Comparison of ENCODE assay signal across 27 cellular contexts in the genomic region with DNA sequence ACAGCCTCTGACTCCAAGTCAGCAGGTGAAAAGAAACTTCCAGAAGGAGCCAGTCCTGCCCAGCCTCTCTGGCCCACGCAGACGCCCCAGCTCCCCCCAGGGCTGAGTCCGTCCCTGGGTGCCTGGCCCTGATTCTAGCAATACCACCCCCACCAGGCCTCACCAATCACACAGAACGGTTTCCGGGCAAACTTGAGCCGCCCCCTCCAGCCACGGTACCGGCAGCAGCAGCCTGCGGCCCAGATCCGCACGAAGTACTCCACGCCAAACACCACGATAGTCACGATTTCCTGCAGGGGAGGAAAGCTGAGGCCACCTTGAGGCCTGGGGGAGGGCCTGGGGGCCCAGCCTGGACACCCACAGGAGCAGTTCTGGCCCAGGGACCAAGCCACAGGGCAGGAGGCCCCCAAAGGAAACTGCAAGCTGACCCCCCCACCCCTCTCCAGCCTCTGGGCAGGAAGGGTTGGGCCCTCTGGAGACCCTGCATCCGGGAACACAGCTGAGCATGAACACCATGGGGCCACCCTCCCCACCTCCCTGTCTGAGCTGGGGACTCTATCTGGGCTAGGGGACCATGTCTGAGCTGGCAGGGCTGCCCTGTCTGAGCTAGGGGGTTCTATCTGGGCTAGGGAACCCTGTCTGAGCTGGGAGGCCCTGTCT. TPM values are rescaled to one million over a fixed set of nuclear protein-coding genes. Genes with fewer than 3 reads are reported as not detected.
DNase-seq lines count a peak whose midpoint lies in the region; ATAC-seq, FAIRE-seq and TF ChIP-seq lines count a peak whose summit lies in the region.
"Had no signal": no experiment of that assay in that cellular context is flagged by ENCODE, and none has a peak within 500 bp of the region (broad histone marks: within the 10 kb centered on the region; RNA-seq: fewer than 3 reads in every experiment).

No MANE protein-coding gene starts in this region.

- H3K36me3 ChIP-seq in HEK293 (ENCODE audit: control insufficient read depth in 2 of 2, insufficient read depth in 1 of 2, low read length in 2 of 2) (no peaks in the 10 kb centered on the region), H1 (ENCODE audit: control insufficient read depth in 2 of 4, insufficient read depth in 4 of 4, low read length in 3 of 4) (no peaks in the 10 kb centered on the region), aorta (ENCODE audit: control insufficient read depth in 1 of 2, insufficient read depth in 2 of 2, low read length in 1 of 2) (no peaks in the 10 kb centered on the region)
- H3K36me3 ChIP-seq: HAP-1 had no signal

- TF ChIP-seq EP300 in H1 (IDR thresholded peaks at IDR 0.05; ENCODE audit: borderline replicate concordance in 1 of 2, low read depth in 2 of 2, low read length in 2 of 2) = no peak

- peaks cover 19% of the 10 kb centered on the region for H3K79me1 ChIP-seq in H1 (ENCODE audit: low read depth, low read length)

- H2BK120ac ChIP-seq in H1 (replicated peaks; ENCODE audit: low read depth, low read length) = no peak overlapping the region

- H3K23ac ChIP-seq in H1 (ENCODE audit: insufficient read length) = no peak overlapping the region

- H3K9me3 ChIP-seq in HEK293 (ENCODE audit: control insufficient read depth, insufficient read depth, low read depth, low read length) (no peaks in the 10 kb centered on the region), H1 (ENCODE audit: insufficient read depth in 2 of 2, low read depth in 1 of 2, low read length in 1 of 2) (no peaks in the 10 kb centered on the region; a peak in 1 of 4 replicates), aorta (ENCODE audit: control insufficient read depth, low read length) (no peaks in the 10 kb centered on the region)
- H3K9me3 ChIP-seq: A549, HAP-1 had no signal

- no peak overlapping the region for H2AK5ac ChIP-seq in H1 (ENCODE audit: low read depth, low read length)

- no peak for ATAC-seq in aorta (ENCODE audit: low FRiP score)
- ATAC-seq in GM21528 (IDR thresholded peaks at IDR 0.05; ENCODE audit: low FRiP score, unreplicated experiment) = no peak
- ATAC-seq: A549, Panc1 had no signal

- no peak for FAIRE-seq in H1 (lab: Jason Lieb, UNC)
- FAIRE-seq: A549, GM12891 had no signal

- WGBS in H1 (ENCODE audit: extremely low coverage in 1 of 2, insufficient coverage in 1 of 2, insufficient read length in 1 of 2, insufficient replicate concordance in 2 of 2, low coverage in 1 of 2, low lambda C conversion rate in 2 of 2, missing lambda C conversion rate in 1 of 2), 2 experiments = 89% methylated on average over 13 of the region's 15 CpGs; no CpG with 5 or more reads in 1 of the 2 experiments
- WGBS in aorta, 2 donors = 71 to 78% methylated on average over 15 of the region's 15 CpGs

- H3K14ac ChIP-seq in H1 (ENCODE audit: insufficient read length) = no peak overlapping the region

- no peak for TF ChIP-seq POLR2A in H1 (IDR thresholded peaks at IDR 0.05; ENCODE audit: control extremely low read depth in 1 of 2, low read depth in 2 of 2, low read length in 2 of 2)

- no peak overlapping the region for H4K91ac ChIP-seq in H1 (replicated peaks; ENCODE audit: insufficient read length, low read length)

- H3K9ac ChIP-seq in H1 (replicated peaks in 1 of 4; ENCODE audit: extremely low read depth in 1 of 4, low read depth in 3 of 4, low read length in 3 of 4) = no peak overlapping the region

- no peak for DNase-seq in H1 (ENCODE audit: low read depth in 1 of 2, low spot score in 2 of 2)
- no peak for DNase-seq in aorta
- no peak for DNase-seq in NK-92 treated with Interleukin-12 subunit alpha and Interleukin-12 subunit beta, amount 100 ng/mL, for 24 hours (lab: John Stamatoyannopoulos, UW)
- DNase-seq in GM13977 (ENCODE audit: low spot score) = no peak
- DNase-seq: AML-193; CD8-positive, alpha-beta memory T cell; DMS79 treated with DMSO at 0.1 percent for 48 hours; GF-D8; NCI-H1092; NCI-H1417 treated with DMSO at 0.1 percent for 48 hours; NCI-H1694 treated with DMSO at 0.1 percent for 48 hours; NCI-H2081; NCI-H2227 treated with DMSO at 0.1 percent for 48 hours; NCI-H526 treated with DMSO at 0.1 percent for 48 hours; SHP77 treated with DMSO at 0.1 percent for 48 hours had no signal

- H3K79me2 ChIP-seq in H1 (ENCODE audit: control insufficient read depth in 1 of 2, insufficient read depth in 2 of 2, low read length in 2 of 2) = peaks cover 0 to 37% of the 10 kb centered on the region in 2 experiments; a peak in 2 of 4 replicates

- H2BK12ac ChIP-seq in H1 (ENCODE audit: low read depth, low read length) = no peak overlapping the region

- no peak overlapping the region for H2AFZ ChIP-seq in H1 (ENCODE audit: low read length)

- H3K4me1 ChIP-seq in HEK293 (ENCODE audit: control insufficient read depth, insufficient read depth, low read length) (peaks cover 10% of the 10 kb centered on the region), H1 (replicated peaks in 1 of 4; ENCODE audit: control insufficient read depth in 3 of 4, insufficient read depth in 4 of 4, low read length in 3 of 4) (peaks cover 0 to 13% (median 6%) of the 10 kb centered on the region in 4 experiments; a peak in 3 of 7 replicates), aorta (ENCODE audit: control insufficient read depth in 1 of 2, insufficient read depth in 2 of 2, low read length in 2 of 2) (no peaks in the 10 kb centered on the region)
- H3K4me1 ChIP-seq: A549, HAP-1 had no signal

- no peak overlapping the region for H2BK20ac ChIP-seq in H1 (ENCODE audit: low read length)

- no peak overlapping the region for H3K4ac ChIP-seq in H1 (replicated peaks; ENCODE audit: insufficient read length, low read depth, low read length)

- H3K4me2 ChIP-seq in H1 (ENCODE audit: insufficient read depth in 1 of 2, low read depth in 2 of 2, low read length in 2 of 2) = no peak overlapping the region
- H3K4me2 ChIP-seq: A549 had no signal

- H3K27me3 ChIP-seq in H1 (replicated peaks in 1 of 4; ENCODE audit: control insufficient read depth in 3 of 4, extremely low read depth in 1 of 4, insufficient read depth in 3 of 4, low read length in 3 of 4) (no peaks in the 10 kb centered on the region), aorta (ENCODE audit: control insufficient read depth in 1 of 2, insufficient read depth in 2 of 2, low read length in 1 of 2) (no peaks in the 10 kb centered on the region)

- intact Hi-C loops in aorta (cut with DNase I) = no loop called here

- no peak overlapping the region for H2BK15ac ChIP-seq in H1 (ENCODE audit: low read length)

- POLR2A ChIA-PET in HEK293 (lab: Yijun Ruan, JAX) = no interaction called here
- POLR2A ChIA-PET in H1 (lab: Charles Lee; ENCODE audit: partially characterized antibody) = no interaction called here

- in situ Hi-C loops in GM13977 (cut with MboI; ENCODE audit: low pct_unique_long_range_greater_than_20kb, low sequenced_read_pairs, unreplicated experiment) = no loop called here

- no peak overlapping the region for H2BK5ac ChIP-seq in H1 (ENCODE audit: low read depth, low read length)

- no peak overlapping the region for H4K5ac ChIP-seq in H1 (ENCODE audit: insufficient read length, low read depth, low read length)

- H3K27ac ChIP-seq in HEK293 (ENCODE audit: extremely low read depth, low read depth, low read length) (no peak overlapping the region), angular gyrus (ENCODE audit: low read depth, low read length) (peak overlapping the region; percentile 68), H1 (ENCODE audit: low read depth, low read length) (no peak overlapping the region; the same call in 1 of the 2 replicates), aorta (ENCODE audit: low read depth in 1 of 2, low read length in 2 of 2) (no peak overlapping the region)
- H3K27ac ChIP-seq: A549, RWPE1, SK-N-MC had no signal

- no peak overlapping the region for H3K18ac ChIP-seq in H1 (ENCODE audit: extremely low read depth, low read length)

- TF ChIP-seq CTCF in HEK293 (tag by site-specific recombination; IDR thresholded peaks at IDR 0.05) = no peak
- TF ChIP-seq CTCF in H1 (IDR thresholded peaks at IDR 0.05; ENCODE audit: control extremely low read depth in 1 of 3, insufficient read depth in 1 of 3, low read depth in 1 of 3, low read length in 3 of 3) = no peak
- no peak for TF ChIP-seq CTCF in GM13977 (IDR thresholded peaks at IDR 0.05; ENCODE audit: extremely low read depth, insufficient read depth, missing control alignments)

- no peak for TF ChIP-seq RAD21 in H1 (IDR thresholded peaks at IDR 0.05 in 1 of 2, conservative IDR thresholded peaks at IDR 0.05 in 1 of 2; ENCODE audit: low read depth in 2 of 2, low read length in 2 of 2)

- no peak overlapping the region for H3K56ac ChIP-seq in H1 (replicated peaks; ENCODE audit: insufficient read length, low read depth, low read length)

- CTCF ChIA-PET in HEK293 (lab: Yijun Ruan, JAX) = interaction anchor here (0.6 kb wide), 1 partner anchor 66 kb away, joined by 3 read pairs; no protein-coding TSS in a partner anchor
- CTCF ChIA-PET in H1 (lab: Charles Lee; ENCODE audit: partially characterized antibody) = interaction anchor here (0.8 to 1.6 kb wide), 9 partner anchors 8 to 449 kb away, joined by 3 to 7 read pairs (median 4); a partner anchor contains a TSS

- H4K8ac ChIP-seq in H1 (ENCODE audit: extremely low read depth, insufficient read depth, low read length) = peak overlapping the region; percentile 25; the same call in 1 of the 2 replicates

- H4K20me1 ChIP-seq in H1 (replicated peaks in 1 of 2; ENCODE audit: control insufficient read depth in 1 of 2, insufficient read depth in 2 of 2, low read length in 2 of 2) = peaks cover 2 to 27% of the 10 kb centered on the region in 2 experiments

- H3K23me2 ChIP-seq in H1 (ENCODE audit: low read depth, low read length) = peaks cover 13% of the 10 kb centered on the region; the same call in 1 of the 2 replicates

- no peak overlapping the region for H3K4me3 ChIP-seq in HEK293 (ENCODE audit: low read depth, low read length)
- no peak overlapping the region for H3K4me3 ChIP-seq in H1 (ENCODE audit: extremely low read depth in 1 of 4, insufficient read depth in 2 of 4, low read depth in 3 of 4, low read length in 4 of 4)
- no peak overlapping the region for H3K4me3 ChIP-seq in aorta (ENCODE audit: low read length in 2 of 2)
- H3K4me3 ChIP-seq: A549, HAP-1, SK-N-MC had no signal

RNA-seq across cellular contexts. Expression of a gene that starts 27.2 kb away (rescaled TPM):
- 82.6 and 88.6 TPM in 2 replicates for total RNA-seq in H1 (2021; fragmentation: NEBNext Ultra II Directional; extraction: Animal tissue kit (Norgen Biotek cat#: 25700))
- polyA plus RNA-seq in H1 (2011; rRNA removed) = 243 and 277 TPM in 2 replicates
- 174 TPM for polyA plus RNA-seq in H1 (2011; cell fraction: cytosol; rRNA removed)
- polyA plus RNA-seq in H1 (2011; cell fraction: nucleus; rRNA removed) = 206 TPM
- 41.9 to 107 TPM (median 94.0 TPM) in 4 replicates for polyA plus RNA-seq in H1 (2012, experiment 1 of 2)
- polyA plus RNA-seq in H1 (2012, experiment 2 of 2) = 88.7 TPM
- polyA plus RNA-seq in H1 (2013, experiment 1 of 2) = 72.4 TPM
- polyA plus RNA-seq in H1 (2013, experiment 2 of 2) = 73.2 TPM
- 40.5 and 42.0 TPM in 2 replicates for polyA minus RNA-seq in H1 (2011; rRNA and poly(A)+ RNA removed)
- polyA minus RNA-seq in H1 (2011; cell fraction: cytosol; rRNA and poly(A)+ RNA removed) = 39.6 TPM
- 33.1 TPM for polyA minus RNA-seq in H1 (2011; cell fraction: nucleus; rRNA and poly(A)+ RNA removed)
- not detected for total RNA-seq in aorta
- polyA plus RNA-seq in aorta = not detected
- total RNA-seq: CD8-positive, alpha-beta memory T cell; OCI-LY7 had no signal
- polyA plus RNA-seq: CD14-positive monocyte; CD8-positive, alpha-beta memory T cell had no signal

RNA-seq across cellular contexts. Expression of a gene that starts 53.7 kb away (rescaled TPM):
- 25.8 and 27.9 TPM in 2 replicates for total RNA-seq in H1 (2021; fragmentation: NEBNext Ultra II Directional; extraction: Animal tissue kit (Norgen Biotek cat#: 25700))
- polyA plus RNA-seq in H1 (2011; rRNA removed) (7.4 and 17.5 TPM in 2 replicates), aorta (1 to 10 TPM in 1 of 2 donors, under 1 TPM in 1; 0.64 to 6.0 TPM)
- 15.5 TPM for polyA plus RNA-seq in H1 (2011; cell fraction: cytosol; rRNA removed)
- polyA plus RNA-seq in H1 (2011; cell fraction: nucleus; rRNA removed) = 33.5 TPM
- polyA plus RNA-seq in H1 (2012, experiment 1 of 2) = 25.2 to 45.3 TPM (median 39.3 TPM) in 4 replicates
- polyA plus RNA-seq in H1 (2012, experiment 2 of 2) = 22.6 TPM
- 26.8 TPM for polyA plus RNA-seq in H1 (2013, experiment 1 of 2)
- 25.5 TPM for polyA plus RNA-seq in H1 (2013, experiment 2 of 2)
- 6.0 and 11.9 TPM in 2 replicates for polyA minus RNA-seq in H1 (2011; rRNA and poly(A)+ RNA removed)
- polyA minus RNA-seq in H1 (2011; cell fraction: cytosol; rRNA and poly(A)+ RNA removed) = 20.6 TPM
- 13.6 TPM for polyA minus RNA-seq in H1 (2011; cell fraction: nucleus; rRNA and poly(A)+ RNA removed)
- total RNA-seq in aorta = 1 to 10 TPM in 1 of 2 donors, under 1 TPM in 1; 0.88 to 1.5 TPM
- polyA plus RNA-seq: CD14-positive monocyte, IgD-negative memory B cell had no signal

Comparison
In these comparisons a context has a peak if more than half of its experiments do, and no peak if none do; other contexts are left out.
1. RNA of a gene that starts 27.2 kb away (total RNA-seq): 82.6 to 88.6 TPM in H1; not detected in aorta; every median in the first group is over 10 times any median in the second.
2. RNA of a gene that starts 53.7 kb away (total RNA-seq): 25.8 to 27.9 TPM in H1; 0.88 to 1.5 TPM in aorta; every median in the first group is over 10 times any median in the second.